Comparison of ENCODE assay signal across 29 cellular contexts in genomic region chr2:1599301-1600085, GRCh38.
DNase-seq lines count a peak whose midpoint lies in the region; ATAC-seq and TF ChIP-seq lines count a peak whose summit lies in the region.
"Had no signal": no experiment of that assay in that cellular context is flagged by ENCODE, and none has a peak within 500 bp of the region (broad histone marks: within the 10 kb centered on the region; RNA-seq: fewer than 3 reads in every experiment).

No MANE protein-coding gene starts in this region.

- peak overlapping the region; percentile 81 for H3K4me2 ChIP-seq in BLaER1
- no peak overlapping the region for H3K4me2 ChIP-seq in neural progenitor cell
- H3K4me2 ChIP-seq: hepatocyte had no signal

- TF ChIP-seq CTCF in endodermal cell (conservative IDR thresholded peaks at IDR 0.05) (no peak), neural progenitor cell (IDR thresholded peaks at IDR 0.05) (no peak), gastroesophageal sphincter (IDR thresholded peaks at IDR 0.05) (no peak), esophagus muscularis mucosa (IDR thresholded peaks at IDR 0.05) (no peak)

- POLR2A ChIA-PET in activated CD4-positive, alpha-beta T cell treated with anti-CD3 and anti-CD28 coated beads for 36 hours (lab: Charles Lee), result no interaction called here

- DNase-seq in H7 (peak; percentile 49), endodermal cell (peak; percentile 53), neural progenitor cell (ENCODE audit: low spot score) (no peak), esophagus muscularis mucosa (ENCODE audit: extremely low spot score) (no peak)
- DNase-seq in activated CD4-positive, alpha-beta T cell treated with anti-CD3 and anti-CD28 coated beads for 36 hours, result no peak
- DNase-seq: activated CD4-positive, alpha-beta T cell treated with anti-CD3 and anti-CD28 coated beads, Interleukin-2, amount 10 ng/mL, durations not matched to agents 24 days and 14 days; activated T-cell treated with anti-CD3 and anti-CD28 coated beads, Interleukin-2, amount 50 U/mL, for 24 hours; Caco-2; DMS53; gastrocnemius medialis; H9; Kasumi-1; MV-4-11; NCI-H1436 treated with DMSO at 0.1 percent for 48 hours; NCI-H2081 treated with DMSO at 0.1 percent for 48 hours; NCI-H748 treated with DMSO at 0.1 percent for 48 hours; SIG-M5; stimulated activated CD4-positive, alpha-beta T cell treated with anti-CD3 and anti-CD28 coated beads, Interleukin-2, amount 100 ng/mL, for 48 hours; substantia nigra; trophoblast cell had no signal

- no peaks in the 10 kb centered on the region for H3K36me3 Mint-ChIP-seq in endodermal cell (ENCODE audit: low read depth)
- H3K36me3 Mint-ChIP-seq in neural progenitor cell, result no peaks in the 10 kb centered on the region
- no peaks in the 10 kb centered on the region for H3K36me3 Mint-ChIP-seq in activated CD4-positive, alpha-beta T cell treated with anti-CD3 and anti-CD28 coated beads for 36 hours (ENCODE audit: low read depth)

- H3K27me3 Mint-ChIP-seq in endodermal cell (ENCODE audit: insufficient read depth) (no peaks in the 10 kb centered on the region), neural progenitor cell (ENCODE audit: insufficient read depth, low read depth) (no peaks in the 10 kb centered on the region)
- H3K27me3 Mint-ChIP-seq in activated CD4-positive, alpha-beta T cell treated with anti-CD3 and anti-CD28 coated beads for 36 hours, result peaks cover 3% of the 10 kb centered on the region
- H3K27me3 Mint-ChIP-seq: activated CD4-positive, alpha-beta T cell treated with anti-CD3 and anti-CD28 coated beads, Interleukin-2, amount 10 ng/mL, durations not matched to agents 24 days and 14 days; activated T-cell treated with anti-CD3 and anti-CD28 coated beads, Interleukin-2, amount 50 U/mL, for 24 hours had no signal

- H2AFZ ChIP-seq in neural progenitor cell (replicated peaks), result no peak overlapping the region
- H2AFZ ChIP-seq: hepatocyte had no signal

- ATAC-seq in gastroesophageal sphincter (no peak), HG02884 (IDR thresholded peaks at IDR 0.05; ENCODE audit: unreplicated experiment) (no peak)
- no peak for ATAC-seq in activated CD4-positive, alpha-beta T cell treated with anti-CD3 and anti-CD28 coated beads for 36 hours
- ATAC-seq: gastrocnemius medialis, left colon had no signal

- intact Hi-C loops in esophagus muscularis mucosa (cut with DNase I), result no loop called here
- intact Hi-C loops in activated CD4-positive, alpha-beta T cell treated with anti-CD3 and anti-CD28 coated beads for 36 hours (cut with DNase I, micrococcal nuclease), result no loop called here

- H4K20me1 ChIP-seq in BLaER1, result no peaks in the 10 kb centered on the region; the same call in 1 of the 2 replicates
- H4K20me1 ChIP-seq in neural progenitor cell (ENCODE audit: low read depth), result no peaks in the 10 kb centered on the region

- H3K4me3 ChIP-seq in BLaER1 (no peak overlapping the region), H7 (ENCODE audit: insufficient read depth, low read depth, low read length) (no peak overlapping the region), endodermal cell (ENCODE audit: low read length) (no peak overlapping the region), neural progenitor cell (no peak overlapping the region), gastroesophageal sphincter (no peak overlapping the region), esophagus muscularis mucosa (no peak overlapping the region)
- H3K4me3 ChIP-seq: gastrocnemius medialis, hepatocyte, right lobe of liver had no signal

- TF ChIP-seq EP300 in gastroesophageal sphincter (IDR thresholded peaks at IDR 0.05), result no peak
- no peak for TF ChIP-seq EP300 in esophagus muscularis mucosa (IDR thresholded peaks at IDR 0.05)

- no peaks in the 10 kb centered on the region for H3K79me2 ChIP-seq in neural progenitor cell (ENCODE audit: low read depth)
- H3K79me2 ChIP-seq: hepatocyte had no signal

- TF ChIP-seq POLR2A in gastroesophageal sphincter (IDR thresholded peaks at IDR 0.05) (no peak), esophagus muscularis mucosa (IDR thresholded peaks at IDR 0.05; ENCODE audit: low read depth) (no peak)

- H3K27ac Mint-ChIP-seq in endodermal cell (no peak overlapping the region), neural progenitor cell (peak overlapping the region; percentile 24)
- no peak overlapping the region for H3K27ac Mint-ChIP-seq in activated CD4-positive, alpha-beta T cell treated with anti-CD3 and anti-CD28 coated beads for 36 hours
- H3K27ac Mint-ChIP-seq: activated CD4-positive, alpha-beta T cell treated with anti-CD3 and anti-CD28 coated beads, Interleukin-2, amount 10 ng/mL, durations not matched to agents 24 days and 14 days; activated T-cell treated with anti-CD3 and anti-CD28 coated beads, Interleukin-2, amount 50 U/mL, for 24 hours; T-helper 2 cell treated with Interferon-gamma antibody and Interleukin-4, amounts not matched to agents 5 μg/mL and 100 μg/mL, for 36 hours had no signal

- H3K27me3 ChIP-seq in BLaER1 (no peaks in the 10 kb centered on the region), H7 (ENCODE audit: control insufficient read depth, insufficient read depth, low read length) (no peaks in the 10 kb centered on the region), endodermal cell (ENCODE audit: control insufficient read depth, insufficient read depth, low read length, poor library complexity, severe bottlenecking) (no peaks in the 10 kb centered on the region), neural progenitor cell (no peaks in the 10 kb centered on the region), gastroesophageal sphincter (peaks cover 33% of the 10 kb centered on the region), esophagus muscularis mucosa (peaks cover 0 to 15% (median 0%) of the 10 kb centered on the region in 4 donors)
- H3K27me3 ChIP-seq: hepatocyte, right lobe of liver had no signal

- H3K27ac ChIP-seq in BLaER1, result peak overlapping the region; percentile 64
- H3K27ac ChIP-seq in endodermal cell (ENCODE audit: low read depth, low read length), result no peak overlapping the region
- no peak overlapping the region for H3K27ac ChIP-seq in neural progenitor cell
- H3K27ac ChIP-seq in gastroesophageal sphincter, result no peak overlapping the region
- H3K27ac ChIP-seq in esophagus muscularis mucosa (replicated peaks in 1 of 4), result no peak overlapping the region
- H3K27ac ChIP-seq: gastrocnemius medialis, right lobe of liver, VCaP had no signal

- H3K4me3 Mint-ChIP-seq in endodermal cell (no peak overlapping the region), neural progenitor cell (no peak overlapping the region)
- no peak overlapping the region for H3K4me3 Mint-ChIP-seq in activated CD4-positive, alpha-beta T cell treated with anti-CD3 and anti-CD28 coated beads for 36 hours
- H3K4me3 Mint-ChIP-seq: activated CD4-positive, alpha-beta T cell treated with anti-CD3 and anti-CD28 coated beads, Interleukin-2, amount 10 ng/mL, durations not matched to agents 24 days and 14 days; activated T-cell treated with anti-CD3 and anti-CD28 coated beads, Interleukin-2, amount 50 U/mL, for 24 hours; H9; neural crest cell; T-helper 2 cell treated with Interferon-gamma antibody and Interleukin-4, amounts not matched to agents 5 μg/mL and 100 μg/mL, for 36 hours had no signal

- WGBS in endodermal cell (ENCODE audit: insufficient coverage in 1 of 2, insufficient read length in 1 of 2), 2 experiments, result 91 to 94% methylated on average over 11 to 16 of the region's 17 CpGs
- WGBS in gastroesophageal sphincter (ENCODE audit: low coverage in 1 of 2), 2 donors, result 90 to 93% methylated on average over 5 to 8 of the region's 17 CpGs
- WGBS in esophagus muscularis mucosa, result 92% methylated on average over 13 of the region's 17 CpGs

- no peaks in the 10 kb centered on the region for H3K9me3 Mint-ChIP-seq in endodermal cell
- no peaks in the 10 kb centered on the region for H3K9me3 Mint-ChIP-seq in neural progenitor cell
- H3K9me3 Mint-ChIP-seq in activated CD4-positive, alpha-beta T cell treated with anti-CD3 and anti-CD28 coated beads for 36 hours (ENCODE audit: low read depth), result no peaks in the 10 kb centered on the region
- H3K9me3 Mint-ChIP-seq: activated CD4-positive, alpha-beta T cell treated with anti-CD3 and anti-CD28 coated beads, Interleukin-2, amount 10 ng/mL, durations not matched to agents 24 days and 14 days; activated T-cell treated with anti-CD3 and anti-CD28 coated beads, Interleukin-2, amount 50 U/mL, for 24 hours; H9; neural crest cell; T-helper 2 cell treated with Interferon-gamma antibody and Interleukin-4, amounts not matched to agents 5 μg/mL and 100 μg/mL, for 36 hours had no signal

- H3K9me3 ChIP-seq in BLaER1, result no peaks in the 10 kb centered on the region
- H3K9me3 ChIP-seq in endodermal cell (ENCODE audit: control insufficient read depth, low read length), result no peaks in the 10 kb centered on the region
- H3K9me3 ChIP-seq in neural progenitor cell (ENCODE audit: low read depth), result no peaks in the 10 kb centered on the region
- no peaks in the 10 kb centered on the region for H3K9me3 ChIP-seq in gastroesophageal sphincter
- H3K9me3 ChIP-seq in esophagus muscularis mucosa, result no peaks in the 10 kb centered on the region
- H3K9me3 ChIP-seq: gastrocnemius medialis, right lobe of liver had no signal

- CTCF ChIA-PET in activated CD4-positive, alpha-beta T cell treated with anti-CD3 and anti-CD28 coated beads for 36 hours (lab: Charles Lee), result no interaction called here

- H3K36me3 ChIP-seq in BLaER1, result no peaks in the 10 kb centered on the region
- H3K36me3 ChIP-seq in H7 (replicated peaks; ENCODE audit: control insufficient read depth, insufficient read depth, low read length), result no peaks in the 10 kb centered on the region; the same call in 1 of the 2 replicates
- no peaks in the 10 kb centered on the region for H3K36me3 ChIP-seq in endodermal cell (ENCODE audit: control insufficient read depth, insufficient read depth, low read length)
- H3K36me3 ChIP-seq in neural progenitor cell, result no peaks in the 10 kb centered on the region
- no peaks in the 10 kb centered on the region for H3K36me3 ChIP-seq in gastroesophageal sphincter
- no peaks in the 10 kb centered on the region for H3K36me3 ChIP-seq in esophagus muscularis mucosa
- H3K36me3 ChIP-seq: gastrocnemius medialis, right lobe of liver had no signal

- peaks cover 7% of the 10 kb centered on the region for H3F3A ChIP-seq in neural progenitor cell (ENCODE audit: low read depth)

- H3K9ac ChIP-seq in BLaER1 (peak overlapping the region; percentile 50; the same call in 1 of the 2 replicates), endodermal cell (ENCODE audit: extremely low read depth, low read length, poor library complexity, severe bottlenecking) (no peak overlapping the region), neural progenitor cell (no peak overlapping the region)

- H3K4me1 Mint-ChIP-seq in endodermal cell, result no peaks in the 10 kb centered on the region
- H3K4me1 Mint-ChIP-seq in neural progenitor cell, result peaks cover 15% of the 10 kb centered on the region
- no peaks in the 10 kb centered on the region for H3K4me1 Mint-ChIP-seq in activated CD4-positive, alpha-beta T cell treated with anti-CD3 and anti-CD28 coated beads for 36 hours
- H3K4me1 Mint-ChIP-seq: activated CD4-positive, alpha-beta T cell treated with anti-CD3 and anti-CD28 coated beads, Interleukin-2, amount 10 ng/mL, durations not matched to agents 24 days and 14 days had no signal

- H3K4me1 ChIP-seq in BLaER1, result peaks cover 82% of the 10 kb centered on the region
- no peaks in the 10 kb centered on the region for H3K4me1 ChIP-seq in endodermal cell (ENCODE audit: control insufficient read depth, insufficient read depth, low read length)
- H3K4me1 ChIP-seq in neural progenitor cell, result peaks cover 3% of the 10 kb centered on the region
- H3K4me1 ChIP-seq in gastroesophageal sphincter, result no peaks in the 10 kb centered on the region
- peaks cover 0 to 5% (median 0%) of the 10 kb centered on the region in 4 donors for H3K4me1 ChIP-seq in esophagus muscularis mucosa
- H3K4me1 ChIP-seq: Caco-2, gastrocnemius medialis, right lobe of liver had no signal

Comparison
In these comparisons a context has a peak if more than half of its experiments do, and no peak if none do; other contexts are left out.
1. DNase-seq: peak in H7 (single experiment) and endodermal cell (single experiment); none in neural progenitor cell (single experiment), esophagus muscularis mucosa (single experiment) and activated CD4-positive, alpha-beta T cell treated with anti-CD3 and anti-CD28 coated beads for 36 hours (single experiment).